Comparison of ENCODE assay signal across 8 cellular contexts in the genomic region with DNA sequence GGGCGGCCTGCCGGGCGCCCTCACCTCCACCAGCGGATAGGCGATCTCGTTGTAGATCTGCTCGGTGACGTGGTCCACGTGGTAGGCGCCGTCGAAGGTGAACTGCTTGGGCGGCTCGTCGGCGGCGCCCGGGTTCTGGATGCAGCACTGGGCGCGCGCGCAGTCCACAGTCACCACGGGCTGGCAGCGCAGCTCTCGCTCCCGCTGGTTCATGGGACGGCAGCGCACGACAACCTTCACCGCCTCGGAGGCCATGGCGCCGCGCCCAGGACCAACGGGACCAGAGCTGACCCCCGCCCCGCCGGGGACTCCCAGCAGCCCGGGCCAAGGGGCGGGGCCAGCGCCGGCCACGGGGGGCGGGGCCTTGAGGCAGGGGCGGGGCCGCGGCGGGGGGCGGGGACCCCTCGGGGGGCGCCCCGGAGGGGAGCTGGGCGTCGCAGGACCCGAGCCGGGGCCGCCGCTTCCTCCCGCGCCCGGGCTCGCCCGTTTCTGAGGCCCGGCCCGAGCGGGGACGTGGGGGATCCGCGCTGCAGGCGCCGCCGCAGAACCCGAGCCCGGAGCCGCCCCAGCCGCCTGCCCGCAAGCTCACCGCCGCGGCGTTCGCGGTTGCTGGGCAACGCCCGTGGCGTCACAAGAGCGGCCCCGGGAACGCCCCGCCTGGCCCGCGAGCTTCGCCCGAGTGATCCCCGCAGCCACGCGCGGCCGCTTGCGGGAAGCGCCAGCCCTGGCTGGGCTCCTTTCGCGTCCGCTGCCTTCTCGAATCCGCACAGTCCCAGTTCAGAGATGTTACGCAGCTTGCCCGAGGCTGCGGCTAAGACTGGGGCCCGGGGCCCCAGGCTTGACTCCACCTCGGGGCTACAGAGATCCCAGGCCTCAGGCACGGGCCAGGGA. TPM values are rescaled to one million over a fixed set of nuclear protein-coding genes. Genes with fewer than 3 reads are reported as not detected.
A peak's percentile ranks its signal among the peaks of the same experiment; 100 is the strongest.
DNase-seq lines count a peak whose midpoint lies in the region; ATAC-seq, FAIRE-seq and TF ChIP-seq lines count a peak whose summit lies in the region.

A gene (minus strand): TSS at position 556 of the 891 bp plus-strand sequence. CDS start 301 bp downstream, at position 255.

- TF ChIP-seq CTCF in WERI-Rb-1 (IDR thresholded peaks at IDR 0.05; ENCODE audit: low read depth, low read length) (no peak), bronchial epithelial cell (IDR thresholded peaks at IDR 0.05; ENCODE audit: insufficient read depth, low read length, severe bottlenecking) (no peak), spleen (IDR thresholded peaks at IDR 0.05 in 8 of 11, conservative IDR thresholded peaks at IDR 0.05 in 3 of 11) (no peak)

- intact Hi-C loops in spleen (cut with DNase I; ENCODE audit: low total_unique reads) = no loop called here

- H3K4me3 ChIP-seq in WERI-Rb-1 (ENCODE audit: low read depth, low read length) (peak within 1 kb of the TSS; percentile 43), bronchial epithelial cell (ENCODE audit: low read depth, low read length) (peak within 1 kb of the TSS; percentile 42), spleen (peak within 1 kb of the TSS; percentile 23 to 77 (median 51))

- no peak within 1 kb of the TSS for H3K27ac ChIP-seq in WERI-Rb-1
- peak within 1 kb of the TSS in 1 of 8 donors; percentile 12 for H3K27ac ChIP-seq in spleen

- peak; percentile 20 for DNase-seq in DMS79 treated with DMSO at 0.1 percent for 48 hours (lab: John Stamatoyannopoulos, UW)
- peak; percentile 76 for DNase-seq in LoVo (ENCODE audit: low spot score)
- DNase-seq in WERI-Rb-1 = peak; percentile 73
- peak; percentile 58 for DNase-seq in bronchial epithelial cell (ENCODE audit: low read depth)
- peak; percentile 93 for DNase-seq in iPS-NIHi7 (ENCODE audit: extremely low spot score)
- peak; percentile 92 for DNase-seq in spleen
- no peak for DNase-seq in HTR-8/SVneo (ENCODE audit: insufficient read length, low spot score)

- TF ChIP-seq POLR2A in spleen (IDR thresholded peaks at IDR 0.05) = no peak

- H3K27me3 ChIP-seq in WERI-Rb-1 (ENCODE audit: insufficient read depth, low read depth, severe bottlenecking) (no peaks in the 10 kb centered on the region), bronchial epithelial cell (ENCODE audit: control insufficient read depth, insufficient read depth, low read length) (no peaks in the 10 kb centered on the region), spleen (replicated peaks in 1 of 7) (peaks cover 0 to 43% (median 17%) of the 10 kb centered on the region in 7 donors)

- WGBS in spleen, 5 donors = 2 to 15% (median 3%) methylated on average over 4 to 112 of the region's 112 CpGs

- no peak for ATAC-seq in GM21360 (IDR thresholded peaks at IDR 0.05; ENCODE audit: unreplicated experiment)

- H3K9me3 ChIP-seq in WERI-Rb-1 (ENCODE audit: severe bottlenecking) = no peaks in the 10 kb centered on the region
- H3K9me3 ChIP-seq in spleen = no peaks in the 10 kb centered on the region

- H3K36me3 ChIP-seq in WERI-Rb-1 (no peaks in the 10 kb centered on the region), bronchial epithelial cell (ENCODE audit: control insufficient read depth, insufficient read depth, low read length) (peaks cover 5% of the 10 kb centered on the region), spleen (no peaks in the 10 kb centered on the region)

- no peak for FAIRE-seq in bronchial epithelial cell (lab: Jason Lieb, UNC)
- no peak for FAIRE-seq in HTR-8/SVneo (lab: Jason Lieb, UNC)

- peaks cover 3 to 14% (median 13%) of the 10 kb centered on the region in 6 donors for H3K4me1 ChIP-seq in spleen

RNA-seq across cellular contexts. Expression of the gene that starts here (rescaled TPM):
- total RNA-seq in bronchial epithelial cell (1.0 and 3.2 TPM in 2 replicates), spleen (10 to 100 TPM; 15.4 to 82.2 (median 57.6) TPM)
- 10 to 100 TPM in 1 of 3 donors, 1 to 10 TPM in 2; 8.3 to 41.4 (median 8.7) TPM for polyA plus RNA-seq in spleen
